ENCODE assay signal across 13 cellular contexts in genomic region chr12:65188179-65188709, GRCh38. TPM values are rescaled to one million over a fixed set of nuclear protein-coding genes. Genes with fewer than 3 reads are reported as not detected.
A peak's percentile ranks its signal among the peaks of the same experiment; 100 is the strongest.
DNase-seq lines count a peak whose midpoint lies in the region; ATAC-seq, FAIRE-seq and TF ChIP-seq lines count a peak whose summit lies in the region.
"Had no signal": no experiment of that assay in that cellular context is flagged by ENCODE, and none has a peak within 500 bp of the region (broad histone marks: within the 10 kb centered on the region; RNA-seq: fewer than 3 reads in every experiment).

No MANE protein-coding gene starts in this region.

- no peak for FAIRE-seq in frontal cortex (lab: Jason Lieb, UNC)

- no peak overlapping the region for H2AFZ ChIP-seq in Karpas-422 (ENCODE audit: low read length)

- peaks cover 31% of the 10 kb centered on the region for H3K36me3 ChIP-seq in Karpas-422 (ENCODE audit: insufficient read depth, low read length)
- H3K36me3 ChIP-seq: ascending aorta had no signal

- H3K27me3 ChIP-seq in Karpas-422 (ENCODE audit: low read length) = no peaks in the 10 kb centered on the region
- H3K27me3 ChIP-seq: ascending aorta had no signal

- peak; percentile 43 for ATAC-seq in GM18873 (IDR thresholded peaks at IDR 0.05; ENCODE audit: low FRiP score, unreplicated experiment)
- peak; percentile 47 for ATAC-seq in GM21576 (IDR thresholded peaks at IDR 0.05; ENCODE audit: unreplicated experiment)
- ATAC-seq in HG03196 (IDR thresholded peaks at IDR 0.05; ENCODE audit: unreplicated experiment) = peak; percentile 31

- no peak overlapping the region for H3K9ac ChIP-seq in Karpas-422 (ENCODE audit: low read length)

- peak; percentile 30 for DNase-seq in fibroblast of villous mesenchyme (ENCODE audit: low read depth)
- no peak for DNase-seq in stimulated activated naive CD4-positive, alpha-beta T cell (lab: John Stamatoyannopoulos, UW)
- no peak for DNase-seq in Karpas-422
- DNase-seq in frontal cortex (ENCODE audit: low spot score in 2 of 2) = no peak
- no peak for DNase-seq in NCI-H1930 (lab: John Stamatoyannopoulos, UW)
- DNase-seq: activated CD4-positive, alpha-beta T cell treated with anti-CD3 and anti-CD28 coated beads for 48 hours; NCI-H1417 had no signal

- peaks cover 99% of the 10 kb centered on the region for H3K79me2 ChIP-seq in Karpas-422 (ENCODE audit: low read length)

- no peaks in the 10 kb centered on the region for H3K9me3 ChIP-seq in Karpas-422 (ENCODE audit: low read length)
- H3K9me3 ChIP-seq: ascending aorta had no signal

- H3K4me1 ChIP-seq in Karpas-422 (ENCODE audit: low read length) = no peaks in the 10 kb centered on the region

- TF ChIP-seq CTCF in fibroblast of villous mesenchyme (IDR thresholded peaks at IDR 0.05; ENCODE audit: insufficient read depth, low read depth, low read length) = no peak

- no peaks in the 10 kb centered on the region for H4K20me1 ChIP-seq in Karpas-422 (ENCODE audit: insufficient read depth, low read depth, low read length)

- H3K4me3 ChIP-seq in fibroblast of villous mesenchyme (ENCODE audit: low read depth, low read length) (no peak overlapping the region), Karpas-422 (ENCODE audit: low read length) (no peak overlapping the region)
- H3K4me3 ChIP-seq: ascending aorta had no signal

- H3K27ac ChIP-seq in Karpas-422 (ENCODE audit: low read length) = no peak overlapping the region
- H3K27ac ChIP-seq: ascending aorta, epithelial cell of prostate, RWPE1 had no signal

- no peaks in the 10 kb centered on the region for H3K9me2 ChIP-seq in Karpas-422 (replicated peaks; ENCODE audit: insufficient read depth, low read length)

- H3K4me2 ChIP-seq in Karpas-422 (ENCODE audit: low read depth, low read length, poor library complexity, severe bottlenecking) = no peak overlapping the region

RNA-seq across cellular contexts. Expression of gene LEMD3, which starts 18.9 kb away (rescaled TPM):
- total RNA-seq in fibroblast of villous mesenchyme (26.7 and 32.0 TPM in 2 replicates), frontal cortex (77.5 TPM)
- total RNA-seq in Karpas-422 (2014; rRNA removed; shearing (Covaris generic); ENCODE audit: low replicate concordance) = 35.6 and 43.2 TPM in 2 replicates
